Comparison of ENCODE assay signal across 8 cellular contexts in genomic region chr20:34581341-34582189, GRCh38.
A peak's percentile ranks its signal among the peaks of the same experiment; 100 is the strongest.
DNase-seq lines count a peak whose midpoint lies in the region; TF ChIP-seq lines count a peak whose summit lies in the region.

No MANE protein-coding gene starts in this region.

- DNase-seq in NCI-H1417 (lab: John Stamatoyannopoulos, UW) (peak in 2 of 3 experiments; percentile 33 to 51), NCI-H1417 treated with DMSO at 0.1 percent for 48 hours (lab: John Stamatoyannopoulos, UW) (no peak), T1000 (lab: John Stamatoyannopoulos, UW) (peak; percentile 58), foreskin fibroblast (peak; percentile 64 to 81), skeletal muscle cell (ENCODE audit: low read depth) (peak; percentile 45), amniotic stem cell (lab: John Stamatoyannopoulos, UW) (no peak), NCI-H187 (lab: John Stamatoyannopoulos, UW) (no peak)
- no peak for DNase-seq in effector CD8-positive, alpha-beta T cell (lab: John Stamatoyannopoulos, UW)

- H3K4me3 ChIP-seq in foreskin fibroblast (ENCODE audit: low read depth in 1 of 2, low read length in 2 of 2) (no peak overlapping the region), skeletal muscle cell (ENCODE audit: low read depth, low read length) (no peak overlapping the region)

- TF ChIP-seq CTCF in foreskin fibroblast (IDR thresholded peaks at IDR 0.05; ENCODE audit: low read depth, low read length): no peak

Comparison
In these comparisons a context has a peak if more than half of its experiments do, and no peak if none do; other contexts are left out.
1. DNase-seq: peak in NCI-H1417 (2 of 3), T1000 (single experiment), foreskin fibroblast (2 of 2) and skeletal muscle cell (single experiment); none in NCI-H1417 treated with DMSO at 0.1 percent for 48 hours (single experiment), effector CD8-positive, alpha-beta T cell (single experiment), amniotic stem cell (single experiment) and NCI-H187 (0 of 2).